ENCODE assay signal across 8 cellular contexts in genomic region chr6:79076160-79076559, GRCh38. TPM values are rescaled to one million over a fixed set of nuclear protein-coding genes. Genes with fewer than 3 reads are reported as not detected.
DNase-seq lines count a peak whose midpoint lies in the region; ATAC-seq and TF ChIP-seq lines count a peak whose summit lies in the region.

No MANE protein-coding gene starts in this region.

- ATAC-seq in activated CD8-positive, alpha-beta T cell treated with anti-CD3 and anti-CD28 coated beads, Interleukin-2, amount 10 ng/mL, durations not matched to agents 7 days and 5 days = no peak
- ATAC-seq in stimulated activated effector memory CD8-positive, alpha-beta T cell treated with anti-CD3 and anti-CD28 coated beads, Interleukin-12 subunit alpha, Interleukin-12 subunit beta, amount 100 ng/mL, for 72 hours = no peak
- ATAC-seq in HG02678 (IDR thresholded peaks at IDR 0.05; ENCODE audit: unreplicated experiment) (no peak), HG03460 (IDR thresholded peaks at IDR 0.05; ENCODE audit: unreplicated experiment) (no peak)

- peaks cover 51% of the 10 kb centered on the region for H3K4me1 Mint-ChIP-seq in activated CD8-positive, alpha-beta T cell treated with anti-CD3 and anti-CD28 coated beads, Interleukin-2, amount 10 ng/mL, durations not matched to agents 7 days and 5 days (ENCODE audit: low read depth)
- peaks cover 21% of the 10 kb centered on the region for H3K4me1 Mint-ChIP-seq in stimulated activated effector memory CD8-positive, alpha-beta T cell treated with anti-CD3 and anti-CD28 coated beads, Interleukin-12 subunit alpha, Interleukin-12 subunit beta, amount 100 ng/mL, for 72 hours

- intact Hi-C loops in A673 (cut with micrococcal nuclease; ENCODE audit: unreplicated experiment) = no loop called here

- peaks cover 25% of the 10 kb centered on the region for H3K36me3 Mint-ChIP-seq in activated CD8-positive, alpha-beta T cell treated with anti-CD3 and anti-CD28 coated beads, Interleukin-2, amount 10 ng/mL, durations not matched to agents 7 days and 5 days (ENCODE audit: low read depth)
- H3K36me3 Mint-ChIP-seq in stimulated activated effector memory CD8-positive, alpha-beta T cell treated with anti-CD3 and anti-CD28 coated beads, Interleukin-12 subunit alpha, Interleukin-12 subunit beta, amount 100 ng/mL, for 72 hours = peaks cover 62% of the 10 kb centered on the region

- no peaks in the 10 kb centered on the region for H3K27me3 Mint-ChIP-seq in activated CD8-positive, alpha-beta T cell treated with anti-CD3 and anti-CD28 coated beads, Interleukin-2, amount 10 ng/mL, durations not matched to agents 7 days and 5 days (ENCODE audit: low read depth)

- CTCF ChIA-PET in A673 (lab: Charles Lee) = no interaction called here
- CTCF ChIA-PET in activated CD8-positive, alpha-beta T cell treated with anti-CD3 and anti-CD28 coated beads, Interleukin-2, amount 10 ng/mL, durations not matched to agents 7 days and 5 days (lab: Charles Lee) = interaction anchor here (0.7 to 1.7 kb wide), 8 partner anchors 9 to 794 kb away, joined by 3 to 5 read pairs (median 4); no protein-coding TSS in a partner anchor

- POLR2A ChIA-PET in A673 (lab: Charles Lee; ENCODE audit: low non-redundant PET) = interaction anchor here (0.5 kb wide), 1 partner anchor 469 kb away, joined by 3 read pairs; no protein-coding TSS in a partner anchor
- POLR2A ChIA-PET in activated CD8-positive, alpha-beta T cell treated with anti-CD3 and anti-CD28 coated beads, Interleukin-2, amount 10 ng/mL, durations not matched to agents 7 days and 5 days (lab: Charles Lee) = interaction anchor here (0.6 to 2.3 kb wide), 6 partner anchors 9 to 209 kb away, joined by 3 to 11 read pairs (median 3); partner anchors contain the start of genes HMGN3 and IRAK1BP1

- H3K4me3 Mint-ChIP-seq in activated CD8-positive, alpha-beta T cell treated with anti-CD3 and anti-CD28 coated beads, Interleukin-2, amount 10 ng/mL, durations not matched to agents 7 days and 5 days = peak overlapping the region; percentile 82
- peak overlapping the region; percentile 89 for H3K4me3 Mint-ChIP-seq in stimulated activated effector memory CD8-positive, alpha-beta T cell treated with anti-CD3 and anti-CD28 coated beads, Interleukin-12 subunit alpha, Interleukin-12 subunit beta, amount 100 ng/mL, for 72 hours

- no peaks in the 10 kb centered on the region for H3K27me3 ChIP-seq in A673 (replicated peaks; ENCODE audit: insufficient read depth, low read depth, low read length, poor library complexity)
- H3K27me3 ChIP-seq in HAP-1 (ENCODE audit: low read depth) = no peaks in the 10 kb centered on the region
- H3K27me3 ChIP-seq in iPS DF 6.9 (ENCODE audit: control insufficient read depth, insufficient read depth, low read length) = no peaks in the 10 kb centered on the region

- in situ Hi-C loops in HAP-1 (cut with MboI; ENCODE audit: low sequenced_read_pairs) = no loop called here

- WGBS in iPS DF 6.9 (ENCODE audit: insufficient coverage, insufficient read length) = no CpG with 5 or more reads among the region's 5 CpGs

- peak overlapping the region; percentile 81 for H3K4me3 ChIP-seq in A673 (ENCODE audit: low read depth, low read length, poor library complexity, severe bottlenecking)
- H3K4me3 ChIP-seq in HAP-1 = peak overlapping the region; percentile 72
- peak overlapping the region; percentile 21; the same call in 1 of the 2 replicates for H3K4me3 ChIP-seq in iPS DF 6.9 (ENCODE audit: low read length)

- DNase-seq in A673 (ENCODE audit: low spot score) = no peak
- no peak for DNase-seq in HAP-1 (ENCODE audit: low spot score in 2 of 2)
- no peak for DNase-seq in activated CD8-positive, alpha-beta T cell treated with anti-CD3 and anti-CD28 coated beads, Interleukin-2, amount 10 ng/mL, durations not matched to agents 7 days and 5 days
- no peak for DNase-seq in iPS DF 6.9 (ENCODE audit: low read depth, low spot score)
- DNase-seq in stimulated activated effector memory CD8-positive, alpha-beta T cell treated with anti-CD3 and anti-CD28 coated beads, Interleukin-12 subunit alpha, Interleukin-12 subunit beta, amount 100 ng/mL, for 72 hours (ENCODE audit: low spot score in 2 of 2) = no peak
- no peak for DNase-seq in NCI-H1417 treated with DMSO at 0.1 percent for 48 hours (lab: John Stamatoyannopoulos, UW)

- peaks cover 2% of the 10 kb centered on the region for H3K36me3 ChIP-seq in A673 (ENCODE audit: insufficient read depth, low read length, poor library complexity, severe bottlenecking)
- H3K36me3 ChIP-seq in HAP-1 (replicated peaks) = peaks cover 3% of the 10 kb centered on the region; the same call in 1 of the 2 replicates
- no peaks in the 10 kb centered on the region for H3K36me3 ChIP-seq in iPS DF 6.9 (ENCODE audit: control insufficient read depth, insufficient read depth, low read length)

- no peaks in the 10 kb centered on the region for H3K9me3 ChIP-seq in A673 (ENCODE audit: low read depth, low read length, poor library complexity, severe bottlenecking)
- H3K9me3 ChIP-seq in HAP-1 = no peaks in the 10 kb centered on the region
- no peaks in the 10 kb centered on the region for H3K9me3 ChIP-seq in iPS DF 6.9 (ENCODE audit: control insufficient read depth, insufficient read depth, low read length)

- no peak for TF ChIP-seq CTCF in A673 (conservative IDR thresholded peaks at IDR 0.05; ENCODE audit: low read depth, low read length)

- peak overlapping the region; percentile 95 for H3K27ac Mint-ChIP-seq in activated CD8-positive, alpha-beta T cell treated with anti-CD3 and anti-CD28 coated beads, Interleukin-2, amount 10 ng/mL, durations not matched to agents 7 days and 5 days
- H3K27ac Mint-ChIP-seq in stimulated activated effector memory CD8-positive, alpha-beta T cell treated with anti-CD3 and anti-CD28 coated beads, Interleukin-12 subunit alpha, Interleukin-12 subunit beta, amount 100 ng/mL, for 72 hours = peak overlapping the region; percentile 95

- H3K27ac ChIP-seq in A673 (ENCODE audit: low read depth, low read length, poor library complexity, severe bottlenecking) (peak overlapping the region; percentile 90), iPS DF 6.9 (ENCODE audit: low read length) (no peak overlapping the region)

- H3K4me1 ChIP-seq in A673 (ENCODE audit: insufficient read depth, low read length, poor library complexity, severe bottlenecking) = peaks cover 19% of the 10 kb centered on the region
- peaks cover 26% of the 10 kb centered on the region for H3K4me1 ChIP-seq in HAP-1
- H3K4me1 ChIP-seq in iPS DF 6.9 (ENCODE audit: control insufficient read depth, insufficient read depth, low read length) = no peaks in the 10 kb centered on the region

- BruUV-seq in A673 (replicated peaks; lab: Mats Ljungman, UMichigan) = TSS peak; percentile 35

- H3K9me3 Mint-ChIP-seq in activated CD8-positive, alpha-beta T cell treated with anti-CD3 and anti-CD28 coated beads, Interleukin-2, amount 10 ng/mL, durations not matched to agents 7 days and 5 days (ENCODE audit: insufficient read depth) = no peaks in the 10 kb centered on the region
- no peaks in the 10 kb centered on the region for H3K9me3 Mint-ChIP-seq in stimulated activated effector memory CD8-positive, alpha-beta T cell treated with anti-CD3 and anti-CD28 coated beads, Interleukin-12 subunit alpha, Interleukin-12 subunit beta, amount 100 ng/mL, for 72 hours

RNA-seq across cellular contexts. Expression of gene PHIP, which starts 1.9 kb away (rescaled TPM):
- 42.5 and 45.1 TPM in 2 replicates for total RNA-seq in A673 (2021)
- 10 to 100 TPM; 29.1 to 30.2 TPM for total RNA-seq in activated CD8-positive, alpha-beta T cell treated with anti-CD3 and anti-CD28 coated beads, Interleukin-2, amount 10 ng/mL, durations not matched to agents 7 days and 5 days

Comparison
In these comparisons a context has a peak if more than half of its experiments do, and no peak if none do; other contexts are left out.
1. H3K4me3 ChIP-seq: peak in every context shown above with its lines; median percentile 81 in A673; 72 in HAP-1; 21 in iPS DF 6.9.